In the genomic region with DNA sequence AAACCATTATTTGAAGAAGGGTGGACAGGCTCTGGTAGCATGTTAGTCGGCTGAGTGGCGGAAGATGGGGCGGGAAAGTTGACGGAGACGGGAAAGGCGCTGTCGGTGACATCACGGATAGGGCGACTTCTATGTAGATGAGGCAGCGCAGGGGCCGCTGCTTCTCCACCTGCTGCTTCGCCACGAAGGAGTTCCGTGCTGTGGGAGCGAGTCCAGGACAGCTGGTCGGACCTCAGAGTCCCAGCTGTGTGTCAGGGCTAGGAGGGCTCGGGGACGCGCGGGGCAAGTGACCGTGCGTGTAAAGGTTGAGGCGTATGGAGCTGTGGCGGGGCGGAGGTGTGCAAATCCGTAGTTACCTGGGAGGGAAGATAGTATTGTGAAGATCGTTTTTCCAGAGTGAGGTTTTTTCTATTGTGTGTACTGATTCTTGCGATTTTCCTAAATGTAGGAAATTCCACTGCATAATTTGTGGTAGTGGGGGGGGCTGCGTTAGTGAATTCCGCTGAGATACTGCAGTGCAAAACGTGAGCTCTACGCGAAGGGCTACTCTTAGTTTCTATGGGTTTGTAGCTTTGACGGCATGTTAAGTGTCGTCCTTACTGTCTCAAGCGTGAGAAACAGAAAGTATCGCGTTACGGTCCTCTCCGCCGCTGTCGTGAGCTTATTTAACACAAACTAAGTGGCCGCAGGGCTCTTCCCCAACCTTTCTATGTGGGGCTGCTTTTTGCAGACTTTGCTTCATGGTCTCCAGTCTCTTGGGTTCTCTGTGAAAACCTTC, we compare ENCODE assay signal across 1 cellular context.
A peak's percentile ranks its signal among the peaks of the same experiment; 100 is the strongest.
TF ChIP-seq lines count a peak whose summit lies in the region.

No MANE protein-coding gene starts in this region.

TF ChIP-seq in HepG2, 621 proteins besides CTCF, POLR2A, EP300 and RAD21 (continued from another document and continues in another):
- TF ChIP-seq, protein P1, sequence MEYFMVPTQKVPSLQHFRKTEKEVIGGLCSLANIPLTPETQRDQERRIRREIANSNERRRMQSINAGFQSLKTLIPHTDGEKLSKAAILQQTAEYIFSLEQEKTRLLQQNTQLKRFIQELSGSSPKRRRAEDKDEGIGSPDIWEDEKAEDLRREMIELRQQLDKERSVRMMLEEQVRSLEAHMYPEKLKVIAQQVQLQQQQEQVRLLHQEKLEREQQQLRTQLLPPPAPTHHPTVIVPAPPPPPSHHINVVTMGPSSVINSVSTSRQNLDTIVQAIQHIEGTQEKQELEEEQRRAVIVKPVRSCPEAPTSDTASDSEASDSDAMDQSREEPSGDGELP (IDR thresholded peaks at IDR 0.05; ENCODE audit: borderline replicate concordance, low read depth): 0 out of 2 replicates have a peak, but pooled peaks have one; percentile 12
- TF ChIP-seq JUN (CRISPR knock-in tag; IDR thresholded peaks at IDR 0.05) (no peak), ZNF709 (CRISPR knock-in tag; IDR thresholded peaks at IDR 0.05) (0 out of 2 replicates have a peak, but pooled peaks have one; percentile 26), EEA1 (CRISPR knock-in tag; IDR thresholded peaks at IDR 0.05; ENCODE audit: borderline replicate concordance) (no peak), ONECUT2 (CRISPR knock-in tag; IDR thresholded peaks at IDR 0.05) (no peak), ATM (IDR thresholded peaks at IDR 0.05; ENCODE audit: borderline replicate concordance) (no peak), HNF4G (IDR thresholded peaks at IDR 0.05; ENCODE audit: borderline replicate concordance, low read depth, low read length) (no peak), HNF4G (CRISPR knock-in tag; IDR thresholded peaks at IDR 0.05; ENCODE audit: borderline replicate concordance, low read depth) (no peak), DR1 (CRISPR knock-in tag; IDR thresholded peaks at IDR 0.05) (0 out of 2 replicates have a peak, but pooled peaks have one; percentile 19), ZNF225 (CRISPR knock-in tag; IDR thresholded peaks at IDR 0.05) (peak; percentile 61; the same call in 1 of the 2 replicates), SRSF9 (IDR thresholded peaks at IDR 0.05; ENCODE audit: borderline replicate concordance, insufficient read depth, low read depth, low read length, poor library complexity, severe bottlenecking) (no peak), ZNF788 (CRISPR knock-in tag; IDR thresholded peaks at IDR 0.05; ENCODE audit: borderline replicate concordance) (no peak), ZNF350 (CRISPR knock-in tag; IDR thresholded peaks at IDR 0.05; ENCODE audit: borderline replicate concordance, low read depth) (0 out of 2 replicates have a peak, but pooled peaks have one; percentile 32), ZNF747 (CRISPR knock-in tag; IDR thresholded peaks at IDR 0.05; ENCODE audit: borderline replicate concordance) (no peak), ZSCAN12 (CRISPR knock-in tag; IDR thresholded peaks at IDR 0.05) (no peak), CCDC6 (CRISPR knock-in tag; IDR thresholded peaks at IDR 0.05) (no peak), HNRNPLL (IDR thresholded peaks at IDR 0.05; ENCODE audit: low read depth, low read length, poor library complexity, severe bottlenecking) (peak; percentile 45), RBM39 (IDR thresholded peaks at IDR 0.05; ENCODE audit: low read depth, low read length, poor library complexity, severe bottlenecking) (no peak), ZMAT3 (CRISPR knock-in tag; conservative IDR thresholded peaks at IDR 0.05) (no peak), ZFP1 (CRISPR knock-in tag; IDR thresholded peaks at IDR 0.05) (no peak), KDM1A (CRISPR knock-in tag; IDR thresholded peaks at IDR 0.05) (no peak), SOX5 (CRISPR knock-in tag; IDR thresholded peaks at IDR 0.05; ENCODE audit: borderline replicate concordance) (no peak), ZNF570 (CRISPR knock-in tag; IDR thresholded peaks at IDR 0.05; ENCODE audit: borderline replicate concordance) (no peak), ZNF235 (CRISPR knock-in tag; IDR thresholded peaks at IDR 0.05; ENCODE audit: borderline replicate concordance) (no peak), CENPT (CRISPR knock-in tag; IDR thresholded peaks at IDR 0.05; ENCODE audit: low read depth) (no peak), ZC3H4 (CRISPR knock-in tag; IDR thresholded peaks at IDR 0.05; ENCODE audit: borderline replicate concordance) (peak; percentile 74; the same call in 1 of the 2 replicates), CBX1 (IDR thresholded peaks at IDR 0.05; ENCODE audit: low read depth) (peak; percentile 81)
- TF ChIP-seq, protein P2, sequence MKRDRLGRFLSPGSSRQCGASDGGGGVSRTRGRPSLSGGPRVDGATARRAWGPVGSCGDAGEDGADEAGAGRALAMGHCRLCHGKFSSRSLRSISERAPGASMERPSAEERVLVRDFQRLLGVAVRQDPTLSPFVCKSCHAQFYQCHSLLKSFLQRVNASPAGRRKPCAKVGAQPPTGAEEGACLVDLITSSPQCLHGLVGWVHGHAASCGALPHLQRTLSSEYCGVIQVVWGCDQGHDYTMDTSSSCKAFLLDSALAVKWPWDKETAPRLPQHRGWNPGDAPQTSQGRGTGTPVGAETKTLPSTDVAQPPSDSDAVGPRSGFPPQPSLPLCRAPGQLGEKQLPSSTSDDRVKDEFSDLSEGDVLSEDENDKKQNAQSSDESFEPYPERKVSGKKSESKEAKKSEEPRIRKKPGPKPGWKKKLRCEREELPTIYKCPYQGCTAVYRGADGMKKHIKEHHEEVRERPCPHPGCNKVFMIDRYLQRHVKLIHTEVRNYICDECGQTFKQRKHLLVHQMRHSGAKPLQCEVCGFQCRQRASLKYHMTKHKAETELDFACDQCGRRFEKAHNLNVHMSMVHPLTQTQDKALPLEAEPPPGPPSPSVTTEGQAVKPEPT (CRISPR knock-in tag; IDR thresholded peaks at IDR 0.05; ENCODE audit: low read depth): no peak
- TF ChIP-seq, protein P3, sequence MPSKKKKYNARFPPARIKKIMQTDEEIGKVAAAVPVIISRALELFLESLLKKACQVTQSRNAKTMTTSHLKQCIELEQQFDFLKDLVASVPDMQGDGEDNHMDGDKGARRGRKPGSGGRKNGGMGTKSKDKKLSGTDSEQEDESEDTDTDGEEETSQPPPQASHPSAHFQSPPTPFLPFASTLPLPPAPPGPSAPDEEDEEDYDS (CRISPR knock-in tag; IDR thresholded peaks at IDR 0.05): peak; percentile 74
- TF ChIP-seq, protein P4, sequence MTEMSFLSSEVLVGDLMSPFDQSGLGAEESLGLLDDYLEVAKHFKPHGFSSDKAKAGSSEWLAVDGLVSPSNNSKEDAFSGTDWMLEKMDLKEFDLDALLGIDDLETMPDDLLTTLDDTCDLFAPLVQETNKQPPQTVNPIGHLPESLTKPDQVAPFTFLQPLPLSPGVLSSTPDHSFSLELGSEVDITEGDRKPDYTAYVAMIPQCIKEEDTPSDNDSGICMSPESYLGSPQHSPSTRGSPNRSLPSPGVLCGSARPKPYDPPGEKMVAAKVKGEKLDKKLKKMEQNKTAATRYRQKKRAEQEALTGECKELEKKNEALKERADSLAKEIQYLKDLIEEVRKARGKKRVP (CRISPR knock-in tag; IDR thresholded peaks at IDR 0.05): peak in 1 of 2 experiments; percentile 97; a peak in 2 of 4 replicates
- TF ChIP-seq, protein P5, sequence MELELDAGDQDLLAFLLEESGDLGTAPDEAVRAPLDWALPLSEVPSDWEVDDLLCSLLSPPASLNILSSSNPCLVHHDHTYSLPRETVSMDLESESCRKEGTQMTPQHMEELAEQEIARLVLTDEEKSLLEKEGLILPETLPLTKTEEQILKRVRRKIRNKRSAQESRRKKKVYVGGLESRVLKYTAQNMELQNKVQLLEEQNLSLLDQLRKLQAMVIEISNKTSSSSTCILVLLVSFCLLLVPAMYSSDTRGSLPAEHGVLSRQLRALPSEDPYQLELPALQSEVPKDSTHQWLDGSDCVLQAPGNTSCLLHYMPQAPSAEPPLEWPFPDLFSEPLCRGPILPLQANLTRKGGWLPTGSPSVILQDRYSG (CRISPR knock-in tag; IDR thresholded peaks at IDR 0.05): no peak
- TF ChIP-seq, protein P6, sequence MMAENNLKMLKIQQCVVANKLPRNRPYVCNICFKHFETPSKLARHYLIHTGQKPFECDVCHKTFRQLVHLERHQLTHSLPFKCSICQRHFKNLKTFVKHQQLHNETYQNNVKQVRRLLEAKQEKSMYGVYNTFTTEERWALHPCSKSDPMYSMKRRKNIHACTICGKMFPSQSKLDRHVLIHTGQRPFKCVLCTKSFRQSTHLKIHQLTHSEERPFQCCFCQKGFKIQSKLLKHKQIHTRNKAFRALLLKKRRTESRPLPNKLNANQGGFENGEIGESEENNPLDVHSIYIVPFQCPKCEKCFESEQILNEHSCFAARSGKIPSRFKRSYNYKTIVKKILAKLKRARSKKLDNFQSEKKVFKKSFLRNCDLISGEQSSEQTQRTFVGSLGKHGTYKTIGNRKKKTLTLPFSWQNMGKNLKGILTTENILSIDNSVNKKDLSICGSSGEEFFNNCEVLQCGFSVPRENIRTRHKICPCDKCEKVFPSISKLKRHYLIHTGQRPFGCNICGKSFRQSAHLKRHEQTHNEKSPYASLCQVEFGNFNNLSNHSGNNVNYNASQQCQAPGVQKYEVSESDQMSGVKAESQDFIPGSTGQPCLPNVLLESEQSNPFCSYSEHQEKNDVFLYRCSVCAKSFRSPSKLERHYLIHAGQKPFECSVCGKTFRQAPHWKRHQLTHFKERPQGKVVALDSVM (CRISPR knock-in tag; IDR thresholded peaks at IDR 0.05): no peak
- TF ChIP-seq, protein P7, sequence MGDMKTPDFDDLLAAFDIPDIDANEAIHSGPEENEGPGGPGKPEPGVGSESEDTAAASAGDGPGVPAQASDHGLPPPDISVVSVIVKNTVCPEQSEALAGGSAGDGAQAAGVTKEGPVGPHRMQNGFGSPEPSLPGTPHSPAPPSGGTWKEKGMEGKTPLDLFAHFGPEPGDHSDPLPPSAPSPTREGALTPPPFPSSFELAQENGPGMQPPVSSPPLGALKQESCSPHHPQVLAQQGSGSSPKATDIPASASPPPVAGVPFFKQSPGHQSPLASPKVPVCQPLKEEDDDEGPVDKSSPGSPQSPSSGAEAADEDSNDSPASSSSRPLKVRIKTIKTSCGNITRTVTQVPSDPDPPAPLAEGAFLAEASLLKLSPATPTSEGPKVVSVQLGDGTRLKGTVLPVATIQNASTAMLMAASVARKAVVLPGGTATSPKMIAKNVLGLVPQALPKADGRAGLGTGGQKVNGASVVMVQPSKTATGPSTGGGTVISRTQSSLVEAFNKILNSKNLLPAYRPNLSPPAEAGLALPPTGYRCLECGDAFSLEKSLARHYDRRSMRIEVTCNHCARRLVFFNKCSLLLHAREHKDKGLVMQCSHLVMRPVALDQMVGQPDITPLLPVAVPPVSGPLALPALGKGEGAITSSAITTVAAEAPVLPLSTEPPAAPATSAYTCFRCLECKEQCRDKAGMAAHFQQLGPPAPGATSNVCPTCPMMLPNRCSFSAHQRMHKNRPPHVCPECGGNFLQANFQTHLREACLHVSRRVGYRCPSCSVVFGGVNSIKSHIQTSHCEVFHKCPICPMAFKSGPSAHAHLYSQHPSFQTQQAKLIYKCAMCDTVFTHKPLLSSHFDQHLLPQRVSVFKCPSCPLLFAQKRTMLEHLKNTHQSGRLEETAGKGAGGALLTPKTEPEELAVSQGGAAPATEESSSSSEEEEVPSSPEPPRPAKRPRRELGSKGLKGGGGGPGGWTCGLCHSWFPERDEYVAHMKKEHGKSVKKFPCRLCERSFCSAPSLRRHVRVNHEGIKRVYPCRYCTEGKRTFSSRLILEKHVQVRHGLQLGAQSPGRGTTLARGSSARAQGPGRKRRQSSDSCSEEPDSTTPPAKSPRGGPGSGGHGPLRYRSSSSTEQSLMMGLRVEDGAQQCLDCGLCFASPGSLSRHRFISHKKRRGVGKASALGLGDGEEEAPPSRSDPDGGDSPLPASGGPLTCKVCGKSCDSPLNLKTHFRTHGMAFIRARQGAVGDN (CRISPR knock-in tag; IDR thresholded peaks at IDR 0.05): peak; percentile 65
- TF ChIP-seq, protein P8, sequence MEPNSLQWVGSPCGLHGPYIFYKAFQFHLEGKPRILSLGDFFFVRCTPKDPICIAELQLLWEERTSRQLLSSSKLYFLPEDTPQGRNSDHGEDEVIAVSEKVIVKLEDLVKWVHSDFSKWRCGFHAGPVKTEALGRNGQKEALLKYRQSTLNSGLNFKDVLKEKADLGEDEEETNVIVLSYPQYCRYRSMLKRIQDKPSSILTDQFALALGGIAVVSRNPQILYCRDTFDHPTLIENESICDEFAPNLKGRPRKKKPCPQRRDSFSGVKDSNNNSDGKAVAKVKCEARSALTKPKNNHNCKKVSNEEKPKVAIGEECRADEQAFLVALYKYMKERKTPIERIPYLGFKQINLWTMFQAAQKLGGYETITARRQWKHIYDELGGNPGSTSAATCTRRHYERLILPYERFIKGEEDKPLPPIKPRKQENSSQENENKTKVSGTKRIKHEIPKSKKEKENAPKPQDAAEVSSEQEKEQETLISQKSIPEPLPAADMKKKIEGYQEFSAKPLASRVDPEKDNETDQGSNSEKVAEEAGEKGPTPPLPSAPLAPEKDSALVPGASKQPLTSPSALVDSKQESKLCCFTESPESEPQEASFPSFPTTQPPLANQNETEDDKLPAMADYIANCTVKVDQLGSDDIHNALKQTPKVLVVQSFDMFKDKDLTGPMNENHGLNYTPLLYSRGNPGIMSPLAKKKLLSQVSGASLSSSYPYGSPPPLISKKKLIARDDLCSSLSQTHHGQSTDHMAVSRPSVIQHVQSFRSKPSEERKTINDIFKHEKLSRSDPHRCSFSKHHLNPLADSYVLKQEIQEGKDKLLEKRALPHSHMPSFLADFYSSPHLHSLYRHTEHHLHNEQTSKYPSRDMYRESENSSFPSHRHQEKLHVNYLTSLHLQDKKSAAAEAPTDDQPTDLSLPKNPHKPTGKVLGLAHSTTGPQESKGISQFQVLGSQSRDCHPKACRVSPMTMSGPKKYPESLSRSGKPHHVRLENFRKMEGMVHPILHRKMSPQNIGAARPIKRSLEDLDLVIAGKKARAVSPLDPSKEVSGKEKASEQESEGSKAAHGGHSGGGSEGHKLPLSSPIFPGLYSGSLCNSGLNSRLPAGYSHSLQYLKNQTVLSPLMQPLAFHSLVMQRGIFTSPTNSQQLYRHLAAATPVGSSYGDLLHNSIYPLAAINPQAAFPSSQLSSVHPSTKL (CRISPR knock-in tag; IDR thresholded peaks at IDR 0.05): peak; percentile 18; the same call in 1 of the 2 replicates
